ENCODE assay signal across 25 cellular contexts in genomic region chr17:34609210-34609609, GRCh38. TPM values are rescaled to one million over a fixed set of nuclear protein-coding genes. Genes with fewer than 3 reads are reported as not detected.
DNase-seq lines count a peak whose midpoint lies in the region; ATAC-seq, FAIRE-seq and TF ChIP-seq lines count a peak whose summit lies in the region.
"Had no signal": no experiment of that assay in that cellular context is flagged by ENCODE, and none has a peak within 500 bp of the region (broad histone marks: within the 10 kb centered on the region; RNA-seq: fewer than 3 reads in every experiment).

No MANE protein-coding gene starts in this region.

- CTCF ChIA-PET in HepG2 (lab: Yijun Ruan, JAX; ENCODE audit: low intra/inter-chr PET ratio, low total read pairs): no interaction called here

- H3K27ac Mint-ChIP-seq in glutamatergic neuron (ENCODE audit: unreplicated experiment): peak overlapping the region; percentile 89

- 14% methylated on average over 3 of the region's 5 CpGs for WGBS in HepG2 (ENCODE audit: low lambda C conversion rate)
- WGBS in right lobe of liver (ENCODE audit: insufficient coverage, low coverage, low lambda C conversion rate, missing lambda C conversion rate): 29% methylated on average over 4 of the region's 5 CpGs

- no peak for TF ChIP-seq CTCF in HepG2 (CRISPR knock-in tag; IDR thresholded peaks at IDR 0.05)
- TF ChIP-seq CTCF in right lobe of liver (IDR thresholded peaks at IDR 0.05): no peak
- no peak for TF ChIP-seq CTCF in RWPE2 (IDR thresholded peaks at IDR 0.05; ENCODE audit: poor library complexity, severe bottlenecking)
- no peak for TF ChIP-seq CTCF in glutamatergic neuron (IDR thresholded peaks at IDR 0.05; ENCODE audit: partially characterized antibody, unreplicated experiment)

- in situ Hi-C loops in HepG2 (cut with HindIII; ENCODE audit: extremely low pct_ligation_motif_present, low pct_unique_long_range_greater_than_20kb): no loop called here

- H3K4me2 ChIP-seq in HepG2 (ENCODE audit: low read depth, low read length): no peak overlapping the region
- H3K4me2 ChIP-seq: KMS-11 had no signal

- H4K20me1 ChIP-seq in HepG2 (ENCODE audit: insufficient read depth, low read length): no peaks in the 10 kb centered on the region

- H3K27me3 ChIP-seq in HepG2 (ENCODE audit: control insufficient read depth in 1 of 2, insufficient read depth in 2 of 2, low read length in 2 of 2) (peaks cover 2 to 44% of the 10 kb centered on the region in 2 experiments; a peak in 3 of 5 replicates), right lobe of liver (no peaks in the 10 kb centered on the region), RWPE2 (ENCODE audit: insufficient read depth, poor library complexity, severe bottlenecking) (peaks cover 4% of the 10 kb centered on the region)

- no peak for FAIRE-seq in HepG2 (lab: Jason Lieb, UNC)
- FAIRE-seq: A204.1, G401.6, GM12892, HTR-8/SVneo had no signal

- intact Hi-C loops in HepG2 (cut with micrococcal nuclease; ENCODE audit: unreplicated experiment) (no loop called here), right lobe of liver (cut with DNase I) (no loop called here)

- TF ChIP-seq POLR2A in HepG2 (IDR thresholded peaks at IDR 0.05; ENCODE audit: insufficient read depth in 1 of 2, low read depth in 2 of 2, low read length in 2 of 2) (no peak), right lobe of liver (IDR thresholded peaks at IDR 0.05) (no peak)

- H3K4me3 ChIP-seq in HepG2 (replicated peaks in 1 of 3; ENCODE audit: insufficient read depth in 1 of 3, low read depth in 2 of 3, low read length in 3 of 3): no peak overlapping the region
- H3K4me3 ChIP-seq in right lobe of liver: no peak overlapping the region
- no peak overlapping the region for H3K4me3 ChIP-seq in RWPE2 (ENCODE audit: severe bottlenecking)
- H3K4me3 ChIP-seq: SJCRH30 had no signal

- H3K36me3 ChIP-seq in HepG2 (replicated peaks in 1 of 2; ENCODE audit: control insufficient read depth in 1 of 2, insufficient read depth in 2 of 2, low read length in 2 of 2) (no peaks in the 10 kb centered on the region), right lobe of liver (no peaks in the 10 kb centered on the region), RWPE2 (ENCODE audit: low read depth) (no peaks in the 10 kb centered on the region)
- H3K36me3 ChIP-seq: SJCRH30 had no signal

- no peak overlapping the region for H3K9ac ChIP-seq in HepG2 (ENCODE audit: insufficient read depth, low read depth, low read length)
- H3K9ac ChIP-seq: KMS-11 had no signal

- ATAC-seq in HepG2 (no peak), right lobe of liver (no peak), RWPE2 (ENCODE audit: low read depth) (peak; percentile 42; the same call in 2 of the 3 replicates), left lobe of liver (no peak)
- ATAC-seq: HCT116 had no signal

- TF ChIP-seq RAD21 in HepG2 (CRISPR knock-in tag; IDR thresholded peaks at IDR 0.05): no peak

- H3K9me3 Mint-ChIP-seq in glutamatergic neuron (ENCODE audit: unreplicated experiment): peaks cover 20% of the 10 kb centered on the region

- H3K27me3 Mint-ChIP-seq in glutamatergic neuron (ENCODE audit: unreplicated experiment): peaks cover 7% of the 10 kb centered on the region

- no peaks in the 10 kb centered on the region for H3K79me2 ChIP-seq in HepG2 (ENCODE audit: insufficient read depth, low read length)

- BruUV-seq in HepG2 (replicated peaks; lab: Mats Ljungman, UMichigan): no TSS peak

- H3K9me3 ChIP-seq in HepG2 (ENCODE audit: low read length): no peaks in the 10 kb centered on the region
- no peaks in the 10 kb centered on the region for H3K9me3 ChIP-seq in right lobe of liver
- H3K9me3 ChIP-seq in RWPE2 (ENCODE audit: severe bottlenecking): no peaks in the 10 kb centered on the region
- H3K9me3 ChIP-seq: SJCRH30 had no signal

- H3K27ac ChIP-seq in HepG2 (ENCODE audit: extremely low read length, insufficient read depth, low read length) (no peak overlapping the region), right lobe of liver (no peak overlapping the region), RWPE2 (ENCODE audit: poor library complexity, severe bottlenecking) (no peak overlapping the region)
- H3K27ac ChIP-seq: C4-2B, KMS-11, SJCRH30 had no signal

- no peak for TF ChIP-seq EP300 in HepG2 (IDR thresholded peaks at IDR 0.05; ENCODE audit: low read depth in 2 of 2, low read length in 2 of 2)
- TF ChIP-seq EP300 in HepG2 (CRISPR knock-in tag; IDR thresholded peaks at IDR 0.05; ENCODE audit: borderline replicate concordance): no peak

- H3K4me1 ChIP-seq in HepG2 (ENCODE audit: insufficient read depth, low read length) (no peaks in the 10 kb centered on the region), right lobe of liver (no peaks in the 10 kb centered on the region), RWPE2 (ENCODE audit: insufficient read depth, poor library complexity, severe bottlenecking) (no peaks in the 10 kb centered on the region)
- H3K4me1 ChIP-seq: SJCRH30 had no signal

- peak overlapping the region; percentile 57 for H3K4me3 Mint-ChIP-seq in glutamatergic neuron (ENCODE audit: unreplicated experiment)
- H3K4me3 Mint-ChIP-seq: CD8-positive, alpha-beta memory T cell had no signal

- POLR2A ChIA-PET in HepG2 (lab: Yijun Ruan, JAX): no interaction called here

- DNase-seq in HepG2 (ENCODE audit: low spot score) (no peak), right lobe of liver (no peak), RWPE2 (ENCODE audit: low spot score) (no peak), glutamatergic neuron (no peak), left lobe of liver (ENCODE audit: low spot score) (no peak), SHP77 (lab: John Stamatoyannopoulos, UW) (no peak), NCI-H510A (lab: John Stamatoyannopoulos, UW) (no peak), OCI-M2 (lab: John Stamatoyannopoulos, UW; ENCODE audit: unreplicated experiment) (no peak)
- DNase-seq: Calu3; CD8-positive, alpha-beta memory T cell; DMS153; IMR-90; MV-4-11; NCI-H1105 treated with DMSO at 0.1 percent for 48 hours; NCI-H2029 treated with DMSO at 0.1 percent for 48 hours; NCI-H2227 treated with DMSO at 0.1 percent for 48 hours; NCI-H526 treated with DMSO at 0.1 percent for 48 hours; SJCRH30 had no signal

- H3K4me1 Mint-ChIP-seq in glutamatergic neuron (ENCODE audit: low read depth, unreplicated experiment): peaks cover 62% of the 10 kb centered on the region
- H3K4me1 Mint-ChIP-seq: CD8-positive, alpha-beta memory T cell had no signal

- no peak overlapping the region for H2AFZ ChIP-seq in HepG2 (ENCODE audit: low read length)

- H3K36me3 Mint-ChIP-seq in glutamatergic neuron (ENCODE audit: unreplicated experiment): no peaks in the 10 kb centered on the region
- H3K36me3 Mint-ChIP-seq: CD8-positive, alpha-beta memory T cell had no signal

TF ChIP-seq in HepG2, 621 proteins besides CTCF, POLR2A, EP300 and RAD21:
- TF ChIP-seq ATF7 (IDR thresholded peaks at IDR 0.05) (0 out of 2 replicates have a peak, but pooled peaks have one; percentile 16), ATF7 (CRISPR knock-in tag; IDR thresholded peaks at IDR 0.05) (no peak)
- TF ChIP-seq, protein P1, sequence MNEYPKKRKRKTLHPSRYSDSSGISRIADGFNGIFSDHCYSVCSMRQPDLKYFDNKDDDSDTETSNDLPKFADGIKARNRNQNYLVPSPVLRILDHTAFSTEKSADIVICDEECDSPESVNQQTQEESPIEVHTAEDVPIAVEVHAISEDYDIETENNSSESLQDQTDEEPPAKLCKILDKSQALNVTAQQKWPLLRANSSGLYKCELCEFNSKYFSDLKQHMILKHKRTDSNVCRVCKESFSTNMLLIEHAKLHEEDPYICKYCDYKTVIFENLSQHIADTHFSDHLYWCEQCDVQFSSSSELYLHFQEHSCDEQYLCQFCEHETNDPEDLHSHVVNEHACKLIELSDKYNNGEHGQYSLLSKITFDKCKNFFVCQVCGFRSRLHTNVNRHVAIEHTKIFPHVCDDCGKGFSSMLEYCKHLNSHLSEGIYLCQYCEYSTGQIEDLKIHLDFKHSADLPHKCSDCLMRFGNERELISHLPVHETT (CRISPR knock-in tag; conservative IDR thresholded peaks at IDR 0.05): no peak

RNA-seq across cellular contexts. Expression of gene TMEM132E, which starts 29.8 kb away (rescaled TPM):
- total RNA-seq in HepG2 (2016; rRNA removed; fragmentation: Illumina TruSeq; extraction: Trizol) (not detected in 2 replicates), right lobe of liver (under 1 TPM; 0.31 to 0.56 (median 0.43) TPM), glutamatergic neuron (ENCODE audit: unreplicated experiment) (93.6 TPM), left lobe of liver (0.65 TPM)
- not detected in 2 replicates for total RNA-seq in HepG2 (2016; cell fraction: cytosol; rRNA removed; fragmentation: Illumina TruSeq; extraction: Trizol; ENCODE audit: low read depth)
- not detected in 2 replicates for total RNA-seq in HepG2 (2016; cell fraction: insoluble cytoplasmic fraction; rRNA removed; fragmentation: Illumina TruSeq; extraction: Trizol)
- not detected in 2 replicates for total RNA-seq in HepG2 (2016; cell fraction: membrane; rRNA removed; fragmentation: Illumina TruSeq; extraction: Trizol)
- total RNA-seq in HepG2 (2016; cell fraction: nucleus; rRNA removed; fragmentation: Illumina TruSeq; extraction: Trizol): not detected in 2 replicates
- polyA plus RNA-seq in HepG2 (2011; rRNA removed): 0.01 TPM in 1 of 2 replicates, not detected in the other
- polyA plus RNA-seq in HepG2 (2011; cell fraction: cytosol; rRNA removed): not detected in 2 replicates
- not detected in 2 replicates for polyA plus RNA-seq in HepG2 (2011; cell fraction: nucleus; rRNA removed)
- polyA plus RNA-seq in HepG2 (2012): not detected in 2 replicates
- polyA plus RNA-seq in HepG2 (2016; cell fraction: cytosol; fragmentation: Illumina TruSeq; extraction: Trizol; ENCODE audit: low read depth): not detected in 2 replicates
- not detected in 2 replicates for polyA plus RNA-seq in HepG2 (2016; cell fraction: insoluble cytoplasmic fraction; fragmentation: Illumina TruSeq; extraction: Trizol; ENCODE audit: low read depth)
- not detected in 2 replicates for polyA plus RNA-seq in HepG2 (2016; cell fraction: membrane; fragmentation: Illumina TruSeq; extraction: Trizol; ENCODE audit: low read depth)
- polyA plus RNA-seq in HepG2 (2016; cell fraction: nucleus; fragmentation: Illumina TruSeq; extraction: Trizol; ENCODE audit: insufficient read depth, low read depth): not detected in 2 replicates
- polyA minus RNA-seq in HepG2 (2011; rRNA and poly(A)+ RNA removed; ENCODE audit: low replicate concordance): not detected in 2 replicates
- polyA minus RNA-seq in HepG2 (2011; cell fraction: cytosol; rRNA and poly(A)+ RNA removed): not detected in 2 replicates
- polyA minus RNA-seq in HepG2 (2011; cell fraction: nucleus; rRNA and poly(A)+ RNA removed): not detected in 2 replicates
- total RNA-seq: CD8-positive, alpha-beta memory T cell; IMR-90; SJCRH30 had no signal
- polyA plus RNA-seq: IMR-90 had no signal

Comparison
In these comparisons a context has a peak if more than half of its experiments do, and no peak if none do; other contexts are left out.
1. RNA of gene TMEM132E, which starts 29.8 kb away (total RNA-seq): 93.6 TPM in glutamatergic neuron (single experiment); 0.65 TPM in left lobe of liver (single experiment), 0.31 to 0.56 TPM in right lobe of liver and not detected in HepG2; every median in the first group is over 10 times any median in the second.